9 cellular contexts compared by ENCODE assay signal in the genomic region with DNA sequence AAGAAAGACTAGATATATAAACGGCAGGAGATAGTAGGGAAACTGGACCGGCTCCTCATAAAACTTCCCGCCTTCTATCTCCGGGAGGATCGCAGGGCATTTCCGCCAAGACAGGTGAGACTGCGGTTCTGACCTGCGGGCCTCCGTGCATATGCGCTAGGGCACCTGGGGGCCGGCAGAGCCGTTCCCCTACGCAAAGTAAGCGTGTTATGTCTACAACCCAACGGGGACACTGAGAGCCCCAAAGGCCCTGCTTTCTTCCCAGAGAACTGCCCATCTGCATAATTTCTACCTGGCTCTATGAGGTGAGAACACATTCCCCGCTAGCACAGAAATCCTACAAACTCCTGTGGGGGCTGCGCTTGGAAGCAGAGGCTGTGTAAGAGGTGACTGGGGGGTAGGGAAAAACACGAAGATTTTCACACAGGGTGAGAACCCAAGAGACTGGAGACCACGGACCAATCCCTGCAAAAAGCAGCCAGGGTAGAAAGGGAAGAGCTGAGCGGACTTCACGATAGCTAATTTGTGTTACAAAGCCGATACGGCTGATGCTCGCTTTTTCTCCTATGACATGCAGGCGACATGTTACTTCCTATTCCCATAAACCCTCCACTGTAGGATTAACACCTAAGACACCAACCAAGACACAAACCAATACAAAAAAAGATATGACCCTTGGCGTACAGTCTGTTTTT. TPM values are rescaled to one million over a fixed set of nuclear protein-coding genes. Genes with fewer than 3 reads are reported as not detected.
A peak's percentile ranks its signal among the peaks of the same experiment; 100 is the strongest.
DNase-seq lines count a peak whose midpoint lies in the region; ATAC-seq, FAIRE-seq and TF ChIP-seq lines count a peak whose summit lies in the region.
"Not testable (repeated sequence)": the region's sequence is repeated elsewhere in the genome, so short reads cannot be mapped to it uniquely, and the experiment has no call there.
"Had no signal": no experiment of that assay in that cellular context is flagged by ENCODE, and none has a peak within 500 bp of the region (broad histone marks: within the 10 kb centered on the region; RNA-seq: fewer than 3 reads in every experiment).

No MANE protein-coding gene starts in this region.

- peak; percentile 52 for DNase-seq in AG20443 (ENCODE audit: low spot score)
- peak; percentile 53 for DNase-seq in NCI-H2107 (lab: John Stamatoyannopoulos, UW)
- peak; percentile 81 for DNase-seq in T-helper 2 cell treated with Interferon-gamma antibody and Interleukin-4, amounts not matched to agents 5 μg/mL and 100 μg/mL, for 36 hours (ENCODE audit: low spot score)
- DNase-seq in GM12878 (ENCODE audit: low read depth, low spot score): peak; percentile 99
- DNase-seq in iPS DF 6.9 (ENCODE audit: low read depth, low spot score): not testable (repeated sequence)

- peaks cover 12% of the 10 kb centered on the region for H3K27me3 Mint-ChIP-seq in T-helper 2 cell treated with Interferon-gamma antibody and Interleukin-4, amounts not matched to agents 5 μg/mL and 100 μg/mL, for 36 hours (ENCODE audit: low read depth)

- H3K4me3 Mint-ChIP-seq in T-helper 2 cell treated with Interferon-gamma antibody and Interleukin-4, amounts not matched to agents 5 μg/mL and 100 μg/mL, for 36 hours: not testable (repeated sequence)

- peak; percentile 95 for ATAC-seq in GM18909 (IDR thresholded peaks at IDR 0.05; ENCODE audit: poor library complexity, unreplicated experiment)
- ATAC-seq in HG03103 (IDR thresholded peaks at IDR 0.05; ENCODE audit: low read depth, unreplicated experiment): peak; percentile 63
- ATAC-seq in GM12878: peak; percentile 100

- H4K20me1 ChIP-seq in GM12878 (ENCODE audit: control insufficient read depth, insufficient read depth): not testable (repeated sequence)

- not testable (repeated sequence) for H3K4me1 Mint-ChIP-seq in T-helper 2 cell treated with Interferon-gamma antibody and Interleukin-4, amounts not matched to agents 5 μg/mL and 100 μg/mL, for 36 hours (ENCODE audit: low read depth)

- H3K79me2 ChIP-seq in GM12878 (ENCODE audit: control insufficient read depth, insufficient read depth, low read length): not testable (repeated sequence)

- peak; percentile 17; the same call in 1 of the 2 replicates for TF ChIP-seq RAD21 in GM12878 (IDR thresholded peaks at IDR 0.05; ENCODE audit: insufficient read depth, low read depth, low read length)

- H3K27me3 ChIP-seq in GM12878 (replicated peaks in 1 of 2; ENCODE audit: control insufficient read depth in 2 of 2, insufficient read depth in 2 of 2, low read length in 1 of 2); iPS DF 6.9 (ENCODE audit: control insufficient read depth, insufficient read depth, low read length): not testable (repeated sequence)

- CTCF ChIA-PET in GM12878 (lab: Yijun Ruan, JAX): not testable (repeated sequence)

- not testable (repeated sequence) for H3K9me3 Mint-ChIP-seq in T-helper 2 cell treated with Interferon-gamma antibody and Interleukin-4, amounts not matched to agents 5 μg/mL and 100 μg/mL, for 36 hours

- RAD21 ChIA-PET in GM12878 (lab: Charles Lee; ENCODE audit: unreplicated experiment): not testable (repeated sequence)

- H3K27ac Mint-ChIP-seq in T-helper 2 cell treated with Interferon-gamma antibody and Interleukin-4, amounts not matched to agents 5 μg/mL and 100 μg/mL, for 36 hours: not testable (repeated sequence)

- not testable (repeated sequence) for H3K27ac ChIP-seq in GM12878 (ENCODE audit: control insufficient read depth, insufficient read depth); iPS DF 6.9 (ENCODE audit: low read length)
- peak overlapping the region in 14 of 21 experiments; percentile 34 to 100 (median 68) for H3K27ac ChIP-seq in skin epidermis

- not testable (repeated sequence) for TF ChIP-seq CTCF in GM12878 (IDR thresholded peaks at IDR 0.05 in 2 of 3, conservative IDR thresholded peaks at IDR 0.05 in 1 of 3; ENCODE audit: control insufficient read depth in 2 of 3, extremely low read depth in 1 of 3, insufficient read depth in 1 of 3, low read depth in 3 of 3, low read length in 3 of 3)

- WGBS in GM12878 (ENCODE audit: insufficient coverage, insufficient replicate concordance, low lambda C conversion rate, missing lambda C conversion rate): 1% methylated on average over 22 of the region's 26 CpGs
- WGBS in iPS DF 6.9 (ENCODE audit: insufficient coverage, insufficient read length): no CpG with 5 or more reads among the region's 26 CpGs

- BruUV-seq in GM12878 (replicated peaks; lab: Mats Ljungman, UMichigan): TSS peak; percentile 100

- not testable (repeated sequence) for H3K9ac ChIP-seq in GM12878 (ENCODE audit: control insufficient read depth, insufficient read depth, low read length)

- not testable (repeated sequence) for TF ChIP-seq EP300 in GM12878 (IDR thresholded peaks at IDR 0.05; ENCODE audit: borderline replicate concordance in 1 of 2, control insufficient read depth in 1 of 2, low read depth in 2 of 2, low read length in 2 of 2)

- in situ Hi-C loops in GM12878 (cut with MboI): not testable (repeated sequence)

- H3K4me2 ChIP-seq in GM12878 (ENCODE audit: control insufficient read depth, insufficient read depth): peak overlapping the region; percentile 50

- H3K9me3 ChIP-seq in GM12878 (replicated peaks; ENCODE audit: control insufficient read depth, insufficient read depth, low read length); iPS DF 6.9 (ENCODE audit: control insufficient read depth, insufficient read depth, low read length): not testable (repeated sequence)

- H3K36me3 ChIP-seq in GM12878 (ENCODE audit: control insufficient read depth in 2 of 2, insufficient read depth in 2 of 2, low read length in 1 of 2); iPS DF 6.9 (ENCODE audit: control insufficient read depth, insufficient read depth, low read length): not testable (repeated sequence)

- H3K4me3 ChIP-seq in GM12878: not testable (repeated sequence)
- H3K4me3 ChIP-seq in iPS DF 6.9 (ENCODE audit: low read length) (peak overlapping the region; percentile 32; the same call in 1 of the 2 replicates), skin epidermis (peak overlapping the region in 1 of 7 experiments; percentile 13)

- not testable (repeated sequence) for H3K4me1 ChIP-seq in GM12878 (ENCODE audit: control insufficient read depth, insufficient read depth, low read length); iPS DF 6.9 (ENCODE audit: control insufficient read depth, insufficient read depth, low read length)

- intact Hi-C loops in GM12878 (cut with micrococcal nuclease; ENCODE audit: unreplicated experiment): loop anchor here (5.0 kb wide), 1 partner anchor 71 kb away; the partner anchor contains the start of gene NECAP2

- POLR2A ChIA-PET in GM12878 (lab: Charles Lee): not testable (repeated sequence)

- peak; percentile 67; the same call in 1 of the 2 replicates for TF ChIP-seq POLR2A in GM12878 (IDR thresholded peaks at IDR 0.05; ENCODE audit: low read depth, low read length)

- H3K36me3 Mint-ChIP-seq in T-helper 2 cell treated with Interferon-gamma antibody and Interleukin-4, amounts not matched to agents 5 μg/mL and 100 μg/mL, for 36 hours (ENCODE audit: low read depth): not testable (repeated sequence)

- H2AFZ ChIP-seq in GM12878 (ENCODE audit: control insufficient read depth, low read depth, low read length): not testable (repeated sequence)

- SMC1A ChIA-PET in GM12878 (lab: Charles Lee; ENCODE audit: uncharacterized antibody, unreplicated experiment): not testable (repeated sequence)

- not testable (repeated sequence) for FAIRE-seq in GM12878 (lab: Jason Lieb, UNC)

TF ChIP-seq in GM12878, 131 proteins besides CTCF, POLR2A, EP300 and RAD21 (continues in another document):
- TF ChIP-seq, protein P1, sequence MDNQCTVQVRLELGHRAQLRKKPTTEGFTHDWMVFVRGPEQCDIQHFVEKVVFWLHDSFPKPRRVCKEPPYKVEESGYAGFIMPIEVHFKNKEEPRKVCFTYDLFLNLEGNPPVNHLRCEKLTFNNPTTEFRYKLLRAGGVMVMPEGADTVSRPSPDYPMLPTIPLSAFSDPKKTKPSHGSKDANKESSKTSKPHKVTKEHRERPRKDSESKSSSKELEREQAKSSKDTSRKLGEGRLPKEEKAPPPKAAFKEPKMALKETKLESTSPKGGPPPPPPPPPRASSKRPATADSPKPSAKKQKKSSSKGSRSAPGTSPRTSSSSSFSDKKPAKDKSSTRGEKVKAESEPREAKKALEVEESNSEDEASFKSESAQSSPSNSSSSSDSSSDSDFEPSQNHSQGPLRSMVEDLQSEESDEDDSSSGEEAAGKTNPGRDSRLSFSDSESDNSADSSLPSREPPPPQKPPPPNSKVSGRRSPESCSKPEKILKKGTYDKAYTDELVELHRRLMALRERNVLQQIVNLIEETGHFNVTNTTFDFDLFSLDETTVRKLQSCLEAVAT (IDR thresholded peaks at IDR 0.05): peak; percentile 68; the same call in 1 of the 2 replicates
- peak; percentile 100 for TF ChIP-seq PML (IDR thresholded peaks at IDR 0.05; ENCODE audit: low read length)
- TF ChIP-seq POLR2AphosphoS5 (IDR thresholded peaks at IDR 0.05; ENCODE audit: low read length): peak; percentile 95
- peak; percentile 66; the same call in 1 of the 2 replicates for TF ChIP-seq BCL11A (IDR thresholded peaks at IDR 0.05; ENCODE audit: low read depth, low read length)
- peak; percentile 96; the same call in 1 of the 2 replicates for TF ChIP-seq TCF3 (IDR thresholded peaks at IDR 0.05; ENCODE audit: borderline replicate concordance, insufficient read depth, low read depth, low read length)

RNA-seq across cellular contexts. Expression of gene RNU1-1, which starts 0.5 kb away (rescaled TPM):
- under 0.01 TPM in 2 replicates for total RNA-seq in GM12878 (2013; cell fraction: nucleolus; rRNA removed)
- under 0.01 TPM in 2 replicates for total RNA-seq in GM12878 (2014; rRNA removed)
- total RNA-seq in GM12878 (2014; rRNA removed; fragmentation: Illumina TruSeq; extraction: Trizol): 20,946 and 25,634 TPM in 2 replicates
- 2,403 and 2,678 TPM in 2 replicates for total RNA-seq in GM12878 (2021)
- not detected for polyA plus RNA-seq in GM12878 (2011; ENCODE audit: low read depth)
- polyA plus RNA-seq in GM12878 (2011; rRNA removed): 82.4 and 113 TPM in 2 replicates
- under 0.01 TPM in 1 of 2 replicates, not detected in the other for polyA plus RNA-seq in GM12878 (2011; cell fraction: cytosol; rRNA removed)
- under 0.01 TPM in 2 replicates for polyA plus RNA-seq in GM12878 (2011; cell fraction: nucleus; rRNA removed)
- polyA plus RNA-seq in GM12878 (2012): 66.2 TPM in 1 of 2 replicates, not detected in the other
- not detected in 2 replicates for polyA plus RNA-seq in GM12878 (2014; fragmentation: Illumina TruSeq; extraction: Trizol)
- 1 to 10 TPM; 4.5 to 4.9 TPM for polyA plus RNA-seq in GM12878 (2014; fragmentation: Nextera tagmentation; extraction: Ambion mirVana)
- polyA plus RNA-seq in GM12878 (2014; rRNA removed): not detected in 2 replicates
- 1 to 10 TPM; 2.6 to 3.6 TPM for polyA plus RNA-seq in GM12878 (2016; fragmentation: Nextera tagmentation; extraction: Ambion mirVana)
- polyA minus RNA-seq in GM12878 (2011; rRNA and poly(A)+ RNA removed): under 0.01 and 12,429 TPM in 2 replicates
- polyA minus RNA-seq in GM12878 (2011; cell fraction: cytosol; rRNA and poly(A)+ RNA removed): 90,580 and 95,504 TPM in 2 replicates
- polyA minus RNA-seq in GM12878 (2011; cell fraction: nucleus; rRNA and poly(A)+ RNA removed): 67,711 and 110,374 TPM in 2 replicates
- total RNA-seq: osteoblast had no signal
